Comparison of ENCODE assay signal across 11 cellular contexts in the genomic region with DNA sequence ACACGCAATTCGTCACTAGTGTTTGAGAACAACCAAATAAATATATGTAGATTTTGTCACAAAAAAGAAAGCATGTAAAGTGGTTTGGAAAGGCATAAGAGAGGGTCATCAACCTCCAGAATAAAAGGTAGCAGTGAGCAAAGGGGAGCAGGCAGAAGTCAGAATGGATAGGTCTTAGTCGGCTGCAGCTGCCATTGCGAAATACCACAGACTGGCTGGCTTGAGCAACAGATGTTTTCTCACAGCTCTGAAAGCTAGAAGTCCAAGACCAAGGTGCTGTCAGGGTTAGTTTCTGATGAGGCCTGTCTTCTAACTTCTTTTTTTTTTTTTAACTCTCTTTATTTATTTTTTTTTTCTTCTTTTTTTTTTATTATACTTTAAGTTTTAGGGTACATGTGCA.
DNase-seq lines count a peak whose midpoint lies in the region; ATAC-seq and TF ChIP-seq lines count a peak whose summit lies in the region.
"Had no signal": no experiment of that assay in that cellular context is flagged by ENCODE, and none has a peak within 500 bp of the region (broad histone marks: within the 10 kb centered on the region; RNA-seq: fewer than 3 reads in every experiment).

No MANE protein-coding gene starts in this region.

- H3K4me1 ChIP-seq in left ventricle myocardium inferior (no peaks in the 10 kb centered on the region), transverse colon (peaks cover 0 to 13% (median 6%) of the 10 kb centered on the region in 4 donors)

- in situ Hi-C loops in KBM-7 (cut with MboI; ENCODE audit: low pct_unique_long_range_greater_than_20kb, low sequenced_read_pairs), result no loop called here
- in situ Hi-C loops in transverse colon (cut with MboI; ENCODE audit: low pct_ligation_motif_present in 1 of 4, low pct_unique_long_range_greater_than_20kb in 1 of 4, low sequenced_read_pairs in 3 of 4), result no loop called here

- TF ChIP-seq EP300 in transverse colon (IDR thresholded peaks at IDR 0.05; ENCODE audit: low read depth), result no peak

- no peak for ATAC-seq in HG03175 (IDR thresholded peaks at IDR 0.05; ENCODE audit: unreplicated experiment)

- H3K36me3 ChIP-seq in left ventricle myocardium inferior (no peaks in the 10 kb centered on the region), transverse colon (no peaks in the 10 kb centered on the region)

- H3K4me3 ChIP-seq in left ventricle myocardium inferior, result no peak overlapping the region
- no peak overlapping the region for H3K4me3 ChIP-seq in transverse colon

- peak; percentile 69 for DNase-seq in KBM-7
- peak; percentile 21 for DNase-seq in UCSD-AML1 (lab: John Stamatoyannopoulos, UW; ENCODE audit: unreplicated experiment)
- DNase-seq in left ventricle myocardium inferior, result peak; percentile 65
- peak; percentile 22 for DNase-seq in transverse colon
- no peak for DNase-seq in T-helper 9 cell
- DNase-seq in RPMI8226, result no peak
- DNase-seq: activated CD4-positive, CD25-positive, alpha-beta regulatory T cell treated with anti-CD3 and anti-CD28 coated beads, Interleukin-2, amount 50 U/mL, for 72 hours; activated gamma-delta T cell; cortex of kidney; stimulated activated naive CD4-positive, alpha-beta T cell treated with Interleukin-2 at 50 U/mL for 16 hours had no signal

- TF ChIP-seq CTCF in left ventricle myocardium inferior (IDR thresholded peaks at IDR 0.05; ENCODE audit: borderline replicate concordance) (no peak), transverse colon (IDR thresholded peaks at IDR 0.05) (no peak)

- no peaks in the 10 kb centered on the region for H3K27me3 ChIP-seq in left ventricle myocardium inferior (ENCODE audit: low read depth)
- H3K27me3 ChIP-seq in transverse colon, result no peaks in the 10 kb centered on the region

- intact Hi-C loops in left ventricle myocardium inferior (cut with micrococcal nuclease) (no loop called here), transverse colon (cut with DNase I; ENCODE audit: low total_unique reads) (no loop called here)

- no peak for TF ChIP-seq POLR2A in transverse colon (IDR thresholded peaks at IDR 0.05)

- H3K27ac ChIP-seq in left ventricle myocardium inferior (replicated peaks), result no peak overlapping the region
- no peak overlapping the region for H3K27ac ChIP-seq in transverse colon

- H3K9me3 ChIP-seq in left ventricle myocardium inferior (replicated peaks) (no peaks in the 10 kb centered on the region), transverse colon (no peaks in the 10 kb centered on the region)

- WGBS in transverse colon (ENCODE audit: low coverage in 1 of 2), 2 donors, result 56 to 72% methylated on average over 4 of the region's 4 CpGs

Comparison
In these comparisons a context has a peak if more than half of its experiments do, and no peak if none do; other contexts are left out.
1. DNase-seq: peak in KBM-7 (single experiment), UCSD-AML1 (single experiment), left ventricle myocardium inferior (single experiment) and transverse colon (single experiment); none in T-helper 9 cell (single experiment) and RPMI8226 (single experiment).